In the genomic region with DNA sequence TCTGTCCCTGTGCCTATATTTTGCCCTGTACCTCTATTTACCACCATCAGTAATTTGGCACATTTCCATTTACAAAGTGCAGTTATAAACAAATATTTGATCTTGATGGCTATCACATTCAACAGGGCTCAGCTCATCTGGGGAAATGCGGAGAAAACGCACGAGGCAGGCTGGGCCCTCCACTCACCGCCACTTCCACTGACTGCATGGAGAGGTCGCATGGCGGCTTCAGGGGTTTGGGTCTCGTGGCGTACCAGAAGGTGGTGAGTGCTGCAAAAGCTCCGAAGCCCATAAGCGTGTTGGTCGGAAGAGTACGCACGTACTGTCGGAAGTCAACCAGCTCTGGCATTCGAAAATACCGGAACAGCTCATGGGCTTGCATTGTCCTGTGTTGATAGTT, we compare ENCODE assay signal across 1 cellular context.
A peak's percentile ranks its signal among the peaks of the same experiment; 100 is the strongest.
TF ChIP-seq lines count a peak whose summit lies in the region.

No MANE protein-coding gene starts in this region.

TF ChIP-seq in HepG2, 621 proteins besides CTCF, POLR2A, EP300 and RAD21 (continued from another document):
- TF ChIP-seq, protein P1, sequence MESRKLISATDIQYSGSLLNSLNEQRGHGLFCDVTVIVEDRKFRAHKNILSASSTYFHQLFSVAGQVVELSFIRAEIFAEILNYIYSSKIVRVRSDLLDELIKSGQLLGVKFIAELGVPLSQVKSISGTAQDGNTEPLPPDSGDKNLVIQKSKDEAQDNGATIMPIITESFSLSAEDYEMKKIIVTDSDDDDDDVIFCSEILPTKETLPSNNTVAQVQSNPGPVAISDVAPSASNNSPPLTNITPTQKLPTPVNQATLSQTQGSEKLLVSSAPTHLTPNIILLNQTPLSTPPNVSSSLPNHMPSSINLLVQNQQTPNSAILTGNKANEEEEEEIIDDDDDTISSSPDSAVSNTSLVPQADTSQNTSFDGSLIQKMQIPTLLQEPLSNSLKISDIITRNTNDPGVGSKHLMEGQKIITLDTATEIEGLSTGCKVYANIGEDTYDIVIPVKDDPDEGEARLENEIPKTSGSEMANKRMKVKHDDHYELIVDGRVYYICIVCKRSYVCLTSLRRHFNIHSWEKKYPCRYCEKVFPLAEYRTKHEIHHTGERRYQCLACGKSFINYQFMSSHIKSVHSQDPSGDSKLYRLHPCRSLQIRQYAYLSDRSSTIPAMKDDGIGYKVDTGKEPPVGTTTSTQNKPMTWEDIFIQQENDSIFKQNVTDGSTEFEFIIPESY (CRISPR knock-in tag; IDR thresholded peaks at IDR 0.05) = peak; percentile 60; the same call in 1 of the 2 replicates
- TF ChIP-seq ZNF768 (CRISPR knock-in tag; IDR thresholded peaks at IDR 0.05) (0 out of 2 replicates have a peak, but pooled peaks have one; percentile 12), ZFP90 (CRISPR knock-in tag; IDR thresholded peaks at IDR 0.05; ENCODE audit: borderline replicate concordance) (0 out of 2 replicates have a peak, but pooled peaks have one; percentile 20), ZNF235 (CRISPR knock-in tag; IDR thresholded peaks at IDR 0.05; ENCODE audit: borderline replicate concordance) (no peak), ZBTB38 (CRISPR knock-in tag; IDR thresholded peaks at IDR 0.05) (0 out of 2 replicates have a peak, but pooled peaks have one; percentile 39), ZNF878 (CRISPR knock-in tag; IDR thresholded peaks at IDR 0.05) (no peak), WIZ (CRISPR knock-in tag; IDR thresholded peaks at IDR 0.05) (no peak)
